10 cellular contexts compared by ENCODE assay signal in the genomic region with DNA sequence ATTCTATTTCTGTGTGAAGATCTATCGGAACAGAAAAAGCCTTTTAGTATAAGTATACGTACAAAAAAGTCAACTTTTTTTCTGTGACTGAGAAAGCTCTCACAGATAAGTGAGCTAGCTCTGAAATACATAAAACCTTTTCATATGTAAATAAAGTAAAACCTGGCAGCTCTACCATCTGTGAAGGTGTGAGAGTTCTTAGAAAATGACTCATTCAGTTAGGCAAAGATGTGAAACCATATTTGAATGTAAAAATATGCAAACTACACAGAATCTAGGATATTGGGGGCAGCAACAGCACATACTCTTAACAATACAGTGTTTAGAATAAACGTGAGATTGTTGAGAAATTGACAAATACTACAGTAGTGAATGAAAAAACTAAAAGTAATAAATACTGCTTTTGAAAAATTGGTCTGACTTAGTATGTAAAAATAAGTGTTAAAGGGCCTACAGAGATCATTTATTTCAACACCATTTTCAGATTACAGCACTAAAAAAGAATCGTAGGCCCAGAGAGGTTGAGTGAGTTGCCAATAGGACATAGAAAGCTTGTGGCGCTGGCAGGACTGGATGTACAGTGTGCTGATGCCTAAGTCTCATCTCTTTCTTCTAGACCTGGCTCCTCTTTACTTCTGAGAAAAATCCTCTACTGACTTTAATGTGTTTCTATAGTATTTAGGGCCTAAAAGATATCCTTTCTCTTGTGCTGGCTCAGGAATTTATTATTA. TPM values are rescaled to one million over a fixed set of nuclear protein-coding genes. Genes with fewer than 3 reads are reported as not detected.
DNase-seq lines count a peak whose midpoint lies in the region; ATAC-seq, FAIRE-seq and TF ChIP-seq lines count a peak whose summit lies in the region.
"Had no signal": no experiment of that assay in that cellular context is flagged by ENCODE, and none has a peak within 500 bp of the region (broad histone marks: within the 10 kb centered on the region; RNA-seq: fewer than 3 reads in every experiment).

No MANE protein-coding gene starts in this region.

- H3K23me2 ChIP-seq in H1 (ENCODE audit: low read depth, low read length), result no peaks in the 10 kb centered on the region

- H2AFZ ChIP-seq in H1 (ENCODE audit: low read length), result no peak overlapping the region

- H3K4ac ChIP-seq in H1 (replicated peaks; ENCODE audit: insufficient read length, low read depth, low read length), result no peak overlapping the region

- no peak for TF ChIP-seq RAD21 in H1 (IDR thresholded peaks at IDR 0.05 in 1 of 2, conservative IDR thresholded peaks at IDR 0.05 in 1 of 2; ENCODE audit: low read depth in 2 of 2, low read length in 2 of 2)

- H3K79me1 ChIP-seq in H1 (ENCODE audit: low read depth, low read length), result no peaks in the 10 kb centered on the region

- POLR2A ChIA-PET in H1 (lab: Charles Lee; ENCODE audit: partially characterized antibody), result no interaction called here

- no peak for DNase-seq in H1 (ENCODE audit: low read depth in 1 of 2, low spot score in 2 of 2)
- no peak for DNase-seq in testis
- DNase-seq in OCI-M1 (lab: John Stamatoyannopoulos, UW), result no peak
- no peak for DNase-seq in H54 (ENCODE audit: insufficient read length, low spot score)
- no peak for DNase-seq in body of pancreas
- DNase-seq: SHP77 treated with DMSO at 0.1 percent for 48 hours had no signal

- FAIRE-seq in H1 (lab: Jason Lieb, UNC), result no peak
- FAIRE-seq in H54 (lab: Jason Lieb, UNC), result no peak

- H2BK20ac ChIP-seq in H1 (ENCODE audit: low read length), result no peak overlapping the region

- H3K4me2 ChIP-seq in H1 (ENCODE audit: insufficient read depth in 1 of 2, low read depth in 2 of 2, low read length in 2 of 2), result peak overlapping the region in 1 of 2 experiments; percentile 28; a peak in 1 of 4 replicates

- peak overlapping the region; percentile 3 for H4K5ac ChIP-seq in H1 (ENCODE audit: insufficient read length, low read depth, low read length)

- no peak overlapping the region for H3K14ac ChIP-seq in H1 (ENCODE audit: insufficient read length)

- H2BK15ac ChIP-seq in H1 (ENCODE audit: low read length), result no peak overlapping the region

- H3K9me3 ChIP-seq in H1 (ENCODE audit: insufficient read depth in 2 of 2, low read depth in 1 of 2, low read length in 1 of 2) (no peaks in the 10 kb centered on the region), testis (no peaks in the 10 kb centered on the region), body of pancreas (no peaks in the 10 kb centered on the region)

- no peaks in the 10 kb centered on the region for H4K20me1 ChIP-seq in H1 (replicated peaks in 1 of 2; ENCODE audit: control insufficient read depth in 1 of 2, insufficient read depth in 2 of 2, low read length in 2 of 2)

- H3K56ac ChIP-seq in H1 (replicated peaks; ENCODE audit: insufficient read length, low read depth, low read length), result no peak overlapping the region

- no peak overlapping the region for H3K23ac ChIP-seq in H1 (ENCODE audit: insufficient read length)

- H3K36me3 ChIP-seq in H1 (ENCODE audit: control insufficient read depth in 2 of 4, insufficient read depth in 4 of 4, low read length in 3 of 4), result no peaks in the 10 kb centered on the region
- H3K36me3 ChIP-seq in testis (ENCODE audit: low read depth, missing control alignments), result no peaks in the 10 kb centered on the region
- H3K36me3 ChIP-seq in body of pancreas (replicated peaks in 1 of 2; ENCODE audit: insufficient read depth in 1 of 2, low read depth in 2 of 2), result no peaks in the 10 kb centered on the region

- no peak for TF ChIP-seq EP300 in H1 (IDR thresholded peaks at IDR 0.05; ENCODE audit: borderline replicate concordance in 1 of 2, low read depth in 2 of 2, low read length in 2 of 2)

- no peak overlapping the region; the same call in 1 of the 2 replicates for H3K18ac ChIP-seq in H1 (ENCODE audit: extremely low read depth, low read length)

- ATAC-seq in GM18505 (IDR thresholded peaks at IDR 0.05; ENCODE audit: unreplicated experiment) (peak; percentile 89), GM21526 (IDR thresholded peaks at IDR 0.05; ENCODE audit: low FRiP score, unreplicated experiment) (peak; percentile 96), HG03460 (IDR thresholded peaks at IDR 0.05; ENCODE audit: unreplicated experiment) (peak; percentile 97), body of pancreas (no peak)

- TF ChIP-seq POLR2A in GM18505 (IDR thresholded peaks at IDR 0.05; ENCODE audit: borderline replicate concordance, extremely low read depth, insufficient read depth, insufficient read length) (no peak), H1 (IDR thresholded peaks at IDR 0.05; ENCODE audit: control extremely low read depth in 1 of 2, low read depth in 2 of 2, low read length in 2 of 2) (no peak), testis (IDR thresholded peaks at IDR 0.05) (no peak), H54 (IDR thresholded peaks at IDR 0.05; ENCODE audit: low read depth, low read length) (no peak), body of pancreas (IDR thresholded peaks at IDR 0.05) (no peak)

- H2BK5ac ChIP-seq in H1 (ENCODE audit: low read depth, low read length), result no peak overlapping the region

- CTCF ChIA-PET in H1 (lab: Charles Lee; ENCODE audit: partially characterized antibody), result no interaction called here

- no peaks in the 10 kb centered on the region for H3K79me2 ChIP-seq in H1 (ENCODE audit: control insufficient read depth in 1 of 2, insufficient read depth in 2 of 2, low read length in 2 of 2)

- no peak overlapping the region for H3K9ac ChIP-seq in H1 (replicated peaks in 1 of 4; ENCODE audit: extremely low read depth in 1 of 4, low read depth in 3 of 4, low read length in 3 of 4)

- 0 out of 2 replicates have a peak overlapping the region, but pooled peaks have one; percentile 12 for H3K27ac ChIP-seq in H1 (ENCODE audit: low read depth, low read length)
- H3K27ac ChIP-seq in testis, result no peak overlapping the region
- no peak overlapping the region for H3K27ac ChIP-seq in body of pancreas

- H3K4me3 ChIP-seq in H1 (ENCODE audit: extremely low read depth in 1 of 4, insufficient read depth in 2 of 4, low read depth in 3 of 4, low read length in 4 of 4), result peak overlapping the region in 1 of 4 experiments; percentile 20; a peak in 1 of 8 replicates
- no peak overlapping the region for H3K4me3 ChIP-seq in testis
- H3K4me3 ChIP-seq in body of pancreas, result no peak overlapping the region

- WGBS in H1 (ENCODE audit: extremely low coverage in 1 of 2, insufficient coverage in 1 of 2, insufficient read length in 1 of 2, insufficient replicate concordance in 2 of 2, low coverage in 1 of 2, low lambda C conversion rate in 2 of 2, missing lambda C conversion rate in 1 of 2), 2 experiments, result 52% methylated on average over 5 of the region's 5 CpGs; no CpG with 5 or more reads in 1 of the 2 experiments
- 88 to 90% methylated on average over 5 of the region's 5 CpGs for WGBS in testis, 2 donors
- 69 to 75% methylated on average over 5 of the region's 5 CpGs for WGBS in body of pancreas, 2 donors

- no peak overlapping the region for H2AK5ac ChIP-seq in H1 (ENCODE audit: low read depth, low read length)

- no peaks in the 10 kb centered on the region for H3K27me3 ChIP-seq in H1 (replicated peaks in 1 of 4; ENCODE audit: control insufficient read depth in 3 of 4, extremely low read depth in 1 of 4, insufficient read depth in 3 of 4, low read length in 3 of 4)
- no peaks in the 10 kb centered on the region for H3K27me3 ChIP-seq in testis
- no peaks in the 10 kb centered on the region for H3K27me3 ChIP-seq in body of pancreas

- H3K4me1 ChIP-seq in H1 (replicated peaks in 1 of 4; ENCODE audit: control insufficient read depth in 3 of 4, insufficient read depth in 4 of 4, low read length in 3 of 4), result peaks cover 0 to 10% (median 1%) of the 10 kb centered on the region in 4 experiments; a peak in 3 of 7 replicates
- H3K4me1 ChIP-seq in testis, result no peaks in the 10 kb centered on the region
- no peaks in the 10 kb centered on the region for H3K4me1 ChIP-seq in body of pancreas

- peak overlapping the region; percentile 86 for H2BK120ac ChIP-seq in H1 (replicated peaks; ENCODE audit: low read depth, low read length)

- TF ChIP-seq CTCF in H1 (IDR thresholded peaks at IDR 0.05; ENCODE audit: control extremely low read depth in 1 of 3, insufficient read depth in 1 of 3, low read depth in 1 of 3, low read length in 3 of 3) (no peak), testis (IDR thresholded peaks at IDR 0.05) (no peak), body of pancreas (IDR thresholded peaks at IDR 0.05) (no peak)

- H2BK12ac ChIP-seq in H1 (ENCODE audit: low read depth, low read length), result no peak overlapping the region

- H4K8ac ChIP-seq in H1 (ENCODE audit: extremely low read depth, insufficient read depth, low read length), result no peak overlapping the region

- intact Hi-C loops in testis (cut with DNase I; ENCODE audit: low total_unique reads) (no loop called here), body of pancreas (cut with DNase I) (no loop called here)

- H4K91ac ChIP-seq in H1 (replicated peaks; ENCODE audit: insufficient read length, low read length), result no peak overlapping the region

TF ChIP-seq in H1, 55 proteins besides CTCF, POLR2A, EP300 and RAD21:
- TF ChIP-seq KDM1A (IDR thresholded peaks at IDR 0.05; ENCODE audit: borderline replicate concordance, low read length), result no peak
- no peak for TF ChIP-seq HDAC2 (IDR thresholded peaks at IDR 0.05; ENCODE audit: borderline replicate concordance in 1 of 2, low read depth in 2 of 2, low read length in 2 of 2)
- TF ChIP-seq JUND (IDR thresholded peaks at IDR 0.05; ENCODE audit: low read length), result peak; percentile 29; the same call in 1 of the 2 replicates
- no peak for TF ChIP-seq KDM4A (IDR thresholded peaks at IDR 0.05; ENCODE audit: low read depth, low read length, severe bottlenecking)
- TF ChIP-seq EGR1 (IDR thresholded peaks at IDR 0.05; ENCODE audit: borderline replicate concordance, low read depth, low read length), result no peak
- TF ChIP-seq SP4 (IDR thresholded peaks at IDR 0.05; ENCODE audit: low read length), result no peak
- no peak for TF ChIP-seq ASH2L (IDR thresholded peaks at IDR 0.05; ENCODE audit: low read length)
- no peak for TF ChIP-seq EZH2 (IDR thresholded peaks at IDR 0.05; ENCODE audit: low read depth, low read length, severe bottlenecking)

RNA-seq across cellular contexts. Expression of gene ATP6V1G3, which starts 19.8 kb away (rescaled TPM):
- not detected in 2 replicates for total RNA-seq in H1 (2021; fragmentation: NEBNext Ultra II Directional; extraction: Animal tissue kit (Norgen Biotek cat#: 25700))
- polyA plus RNA-seq in H1 (2011; rRNA removed), result not detected in 2 replicates
- polyA plus RNA-seq in H1 (2011; cell fraction: cytosol; rRNA removed), result not detected
- polyA plus RNA-seq in H1 (2011; cell fraction: nucleus; rRNA removed), result not detected
- not detected in 4 replicates for polyA plus RNA-seq in H1 (2012, experiment 1 of 2)
- polyA plus RNA-seq in H1 (2012, experiment 2 of 2), result not detected
- not detected for polyA plus RNA-seq in H1 (2013, experiment 1 of 2)
- polyA plus RNA-seq in H1 (2013, experiment 2 of 2), result not detected
- polyA minus RNA-seq in H1 (2011; rRNA and poly(A)+ RNA removed), result not detected in 2 replicates
- not detected for polyA minus RNA-seq in H1 (2011; cell fraction: cytosol; rRNA and poly(A)+ RNA removed)
- not detected for polyA minus RNA-seq in H1 (2011; cell fraction: nucleus; rRNA and poly(A)+ RNA removed)
- not detected for total RNA-seq in testis
- not detected for polyA plus RNA-seq in testis (ENCODE audit: insufficient read depth, low read depth, low replicate concordance)
- not detected for total RNA-seq in body of pancreas
- total RNA-seq: liver had no signal
- polyA plus RNA-seq: liver had no signal
